In genomic region chr11:66289548-66290331, GRCh38 we compare ENCODE assay signal across 8 cellular contexts. TPM values are rescaled to one million over a fixed set of nuclear protein-coding genes. Genes with fewer than 3 reads are reported as not detected.
DNase-seq lines count a peak whose midpoint lies in the region; ATAC-seq and TF ChIP-seq lines count a peak whose summit lies in the region.

No MANE protein-coding gene starts in this region.

- peak; percentile 92 for DNase-seq in T1000 (lab: John Stamatoyannopoulos, UW)
- peak in 1 of 2 donors; percentile 16 for DNase-seq in cardiac fibroblast (ENCODE audit: low read depth in 2 of 2)
- DNase-seq in left lung: peak; percentile 83 to 90
- DNase-seq in stimulated activated CD4-positive, alpha-beta T cell treated with anti-CD3 and anti-CD28 coated beads, Interleukin-4, amount 100 ng/mL, for 48 hours (ENCODE audit: low read depth in 2 of 2): peak; percentile 76 to 82
- no peak for DNase-seq in KG1 (lab: John Stamatoyannopoulos, UW)

- H3K27me3 ChIP-seq in BLaER1 (peaks cover 52% of the 10 kb centered on the region), left lung (peaks cover 19 to 50% of the 10 kb centered on the region in 2 donors)

- peak overlapping the region; percentile 70; the same call in 1 of the 2 replicates for H3K9ac ChIP-seq in BLaER1

- H3K27ac ChIP-seq in BLaER1: no peak overlapping the region
- peak overlapping the region; percentile 89 to 92 for H3K27ac ChIP-seq in left lung

- H3K4me3 ChIP-seq in BLaER1: peak overlapping the region; percentile 81
- peak overlapping the region; percentile 74 to 78 for H3K4me3 ChIP-seq in cardiac fibroblast (replicated peaks in 1 of 2; ENCODE audit: low read depth in 2 of 2, low read length in 2 of 2)
- H3K4me3 ChIP-seq in left lung: peak overlapping the region; percentile 69 to 75

- intact Hi-C loops in left lung (cut with DNase I): no loop called here

- H3K4me1 ChIP-seq in BLaER1 (peaks cover 31% of the 10 kb centered on the region), left lung (peaks cover 16 to 33% of the 10 kb centered on the region in 2 donors)

- peak overlapping the region; percentile 95 for H3K4me2 ChIP-seq in BLaER1

- H3K9me3 ChIP-seq in BLaER1: no peaks in the 10 kb centered on the region
- no peaks in the 10 kb centered on the region for H3K9me3 ChIP-seq in left lung

- ATAC-seq in GM19351 (IDR thresholded peaks at IDR 0.05; ENCODE audit: unreplicated experiment) (peak; percentile 34), HG03469 (IDR thresholded peaks at IDR 0.05; ENCODE audit: unreplicated experiment) (peak; percentile 11), left lung (peak; percentile 77)

- TF ChIP-seq CTCF in cardiac fibroblast (IDR thresholded peaks at IDR 0.05; ENCODE audit: low read depth, low read length) (no peak), left lung (IDR thresholded peaks at IDR 0.05) (no peak)

- peaks cover 9% of the 10 kb centered on the region for H4K20me1 ChIP-seq in BLaER1

- H3K36me3 ChIP-seq in BLaER1: peaks cover 12% of the 10 kb centered on the region; the same call in 1 of the 2 replicates
- peaks cover 0 to 7% of the 10 kb centered on the region in 2 donors for H3K36me3 ChIP-seq in left lung

RNA-seq across cellular contexts. Expression of gene YIF1A, which starts 0.8 kb away (rescaled TPM):
- total RNA-seq in left lung: 100 to 1,000 TPM in 1 of 2 donors, 10 to 100 TPM in 1; 97.1 to 118 TPM

RNA-seq across cellular contexts. Expression of gene TMEM151A, which starts 2.0 kb away (rescaled TPM):
- total RNA-seq in left lung: under 1 TPM in 1 of 2 donors, not detected in 1; 0.21 TPM

RNA-seq across cellular contexts. Expression of gene CNIH2, which starts 11.8 kb away (rescaled TPM):
- total RNA-seq in left lung: 1 to 10 TPM in 1 of 2 donors, under 1 TPM in 1; 0.81 to 1.4 TPM

RNA-seq across cellular contexts. Expression of gene RAB1B, which starts 21.3 kb away (rescaled TPM):
- 100 to 1,000 TPM; 141 to 154 TPM for total RNA-seq in left lung

RNA-seq across cellular contexts. Expression of gene CD248, which starts 27.1 kb away (rescaled TPM):
- 10 to 100 TPM; 69.8 to 74.3 TPM for total RNA-seq in left lung

Comparison
In these comparisons a context has a peak if more than half of its experiments do, and no peak if none do; other contexts are left out.
1. ATAC-seq: peak in every context shown above with its lines; median percentile 77 in left lung; 34 in GM19351; 11 in HG03469.